7 cellular contexts compared by ENCODE assay signal in the genomic region with DNA sequence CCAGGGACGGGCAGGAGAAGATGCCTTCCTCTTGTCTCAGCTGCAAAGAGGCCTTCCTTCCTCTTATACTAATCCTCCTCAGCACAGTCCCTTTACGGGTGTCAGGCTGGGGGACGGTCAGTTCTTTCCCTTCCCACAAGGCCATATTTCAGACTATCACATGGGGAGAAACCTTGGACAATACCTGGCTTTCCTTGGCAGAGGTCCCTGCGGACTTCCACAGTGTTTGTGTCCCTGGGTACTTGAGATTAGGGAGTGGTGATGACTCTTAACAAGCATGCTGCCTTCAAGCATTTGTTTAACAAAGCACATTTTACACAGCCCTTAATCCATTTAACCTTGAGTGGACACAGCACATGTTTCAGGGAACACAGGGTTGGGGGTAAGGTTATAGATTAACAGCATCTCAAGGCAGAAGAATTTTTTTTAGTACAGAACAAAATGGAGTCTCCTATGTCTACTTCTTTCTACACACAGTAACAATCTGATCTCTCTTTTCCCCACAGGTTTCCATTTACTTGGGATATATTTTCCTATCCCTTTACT. TPM values are rescaled to one million over a fixed set of nuclear protein-coding genes. Genes with fewer than 3 reads are reported as not detected.
"Had no signal": no experiment of that assay in that cellular context is flagged by ENCODE, and none has a peak within 500 bp of the region (broad histone marks: within the 10 kb centered on the region; RNA-seq: fewer than 3 reads in every experiment).

No MANE protein-coding gene starts in this region.

RNA-seq across cellular contexts. Expression of gene GJA5, which starts 26.0 kb away (rescaled TPM):
- total RNA-seq: activated B cell treated with CpG ODN at 0.5 μM for 24 hours; activated CD4-positive, alpha-beta memory T cell treated with anti-CD3 and anti-CD28 coated beads for 36 hours; activated naive CD4-positive, alpha-beta T cell treated with anti-CD3 and anti-CD28 coated beads for 36 hours; activated naive CD4-positive, alpha-beta T cell treated with anti-CD3 and anti-CD28 coated beads, Interleukin-2, amount 50 U/mL, for 72 hours; activated T-cell treated with anti-CD3 and anti-CD28 coated beads, Interleukin-2, amount 50 U/mL, for 4 hours; activated T-helper 1 cell treated with anti-CD3 and anti-CD28 coated beads, Interleukin-12 subunit alpha, Interleukin-12 subunit beta, Interleukin-2, Interleukin-4 antibody, amounts not matched to agents 30 ng/mL and 10 ng/mL and 1 ng/mL, durations not matched to agents 14 hours and 24 hours and 36 hours; bronchial epithelial cell had no signal
